ENCODE assay signal across 10 cellular contexts in genomic region chr4:47010347-47011188, GRCh38. TPM values are rescaled to one million over a fixed set of nuclear protein-coding genes. Genes with fewer than 3 reads are reported as not detected.
DNase-seq lines count a peak whose midpoint lies in the region; ATAC-seq and TF ChIP-seq lines count a peak whose summit lies in the region.
"Had no signal": no experiment of that assay in that cellular context is flagged by ENCODE, and none has a peak within 500 bp of the region (broad histone marks: within the 10 kb centered on the region; RNA-seq: fewer than 3 reads in every experiment).

No MANE protein-coding gene starts in this region.

- peak; percentile 85 for ATAC-seq in GM18498 (IDR thresholded peaks at IDR 0.05; ENCODE audit: unreplicated experiment)
- ATAC-seq in GM21360 (IDR thresholded peaks at IDR 0.05; ENCODE audit: unreplicated experiment): peak; percentile 74
- ATAC-seq in HG03432 (IDR thresholded peaks at IDR 0.05; ENCODE audit: unreplicated experiment): peak; percentile 92

- peaks cover 4 to 16% of the 10 kb centered on the region in 2 donors for H3K4me1 ChIP-seq in duodenal mucosa (ENCODE audit: control insufficient read depth in 1 of 2, insufficient read depth in 2 of 2, low read length in 2 of 2)
- no peaks in the 10 kb centered on the region for H3K4me1 ChIP-seq in suprapubic skin
- no peaks in the 10 kb centered on the region for H3K4me1 ChIP-seq in HAP-1

- in situ Hi-C loops in HAP-1 (cut with MboI; ENCODE audit: low sequenced_read_pairs): no loop called here

- 18% methylated on average over 1 of the region's 1 CpG for WGBS in suprapubic skin

- H3K9ac ChIP-seq in duodenal mucosa (ENCODE audit: low read depth in 1 of 2, low read length in 2 of 2): no peak overlapping the region

- H3K4me3 ChIP-seq in duodenal mucosa (ENCODE audit: low read depth in 1 of 2, low read length in 2 of 2) (peak overlapping the region; percentile 29 to 39), suprapubic skin (no peak overlapping the region), HAP-1 (no peak overlapping the region)

- H3K27me3 ChIP-seq in duodenal mucosa (ENCODE audit: control insufficient read depth in 1 of 2, insufficient read depth in 2 of 2, low read length in 2 of 2) (no peaks in the 10 kb centered on the region), suprapubic skin (no peaks in the 10 kb centered on the region), HAP-1 (ENCODE audit: low read depth) (no peaks in the 10 kb centered on the region)

- no peak for TF ChIP-seq CTCF in suprapubic skin (IDR thresholded peaks at IDR 0.05)

- DNase-seq in suprapubic skin (ENCODE audit: low spot score in 2 of 2) (no peak), HAP-1 (ENCODE audit: low spot score in 2 of 2) (no peak), inferior parietal cortex (ENCODE audit: extremely low spot score) (no peak), NCI-H2081 treated with DMSO at 0.1 percent for 48 hours (lab: John Stamatoyannopoulos, UW) (no peak)
- DNase-seq: activated CD4-positive, alpha-beta T cell treated with anti-CD3 and anti-CD28 coated beads for 4 hours had no signal

- H3K27ac ChIP-seq in duodenal mucosa (ENCODE audit: low read depth, low read length): no peak overlapping the region
- no peak overlapping the region for H3K27ac ChIP-seq in suprapubic skin
- H3K27ac ChIP-seq: HL-60 had no signal

- no peaks in the 10 kb centered on the region for H3K9me3 ChIP-seq in duodenal mucosa (ENCODE audit: control insufficient read depth in 1 of 2, low read length in 2 of 2)
- no peaks in the 10 kb centered on the region for H3K9me3 ChIP-seq in suprapubic skin
- no peaks in the 10 kb centered on the region for H3K9me3 ChIP-seq in HAP-1

- TF ChIP-seq POLR2A in suprapubic skin (IDR thresholded peaks at IDR 0.05): no peak

- TF ChIP-seq EP300 in suprapubic skin (IDR thresholded peaks at IDR 0.05): no peak

- H3K36me3 ChIP-seq in duodenal mucosa (ENCODE audit: control insufficient read depth in 1 of 2, insufficient read depth in 2 of 2, low read length in 2 of 2): no peaks in the 10 kb centered on the region
- H3K36me3 ChIP-seq in suprapubic skin: no peaks in the 10 kb centered on the region
- H3K36me3 ChIP-seq in HAP-1 (replicated peaks): no peaks in the 10 kb centered on the region

RNA-seq across cellular contexts. Expression of gene GABRA4, which starts 17.2 kb away (rescaled TPM):
- total RNA-seq in suprapubic skin: 1 to 10 TPM in 1 of 4 donors, under 1 TPM in 3; 0.34 to 2.2 (median 0.58) TPM

RNA-seq across cellular contexts. Expression of gene GABRB1, which starts 20.8 kb away (rescaled TPM):
- total RNA-seq in suprapubic skin: not detected

Comparison
In these comparisons a context has a peak if more than half of its experiments do, and no peak if none do; other contexts are left out.
1. H3K4me3 ChIP-seq: peak in duodenal mucosa (2 of 2); none in suprapubic skin (single experiment) and HAP-1 (single experiment).
2. Peak in every context shown above with its lines, with median percentiles within 50 percentile points of each other: ATAC-seq.